12 cellular contexts compared by ENCODE assay signal in genomic region chr17:76569607-76570279, GRCh38. TPM values are rescaled to one million over a fixed set of nuclear protein-coding genes. Genes with fewer than 3 reads are reported as not detected.
DNase-seq lines count a peak whose midpoint lies in the region; ATAC-seq, FAIRE-seq and TF ChIP-seq lines count a peak whose summit lies in the region.
"Had no signal": no experiment of that assay in that cellular context is flagged by ENCODE, and none has a peak within 500 bp of the region (broad histone marks: within the 10 kb centered on the region; RNA-seq: fewer than 3 reads in every experiment).

No MANE protein-coding gene starts in this region.

- peak overlapping the region; percentile 81 for H3K4me2 ChIP-seq in HepG2 (ENCODE audit: low read depth, low read length)

- 2% methylated on average over 15 of the region's 18 CpGs for WGBS in HepG2 (ENCODE audit: low lambda C conversion rate)

- no peaks in the 10 kb centered on the region for H3K79me2 ChIP-seq in HepG2 (ENCODE audit: insufficient read depth, low read length)

- H3K9ac ChIP-seq in HepG2 (ENCODE audit: insufficient read depth, low read depth, low read length) = peak overlapping the region; percentile 14; the same call in 1 of the 2 replicates
- peak overlapping the region in 2 of 3 donors; percentile 51 to 66 for H3K9ac ChIP-seq in skeletal muscle tissue (ENCODE audit: low read depth in 1 of 3, low read length in 3 of 3)

- 0 out of 2 replicates have a peak, but pooled peaks have one; percentile 12 for TF ChIP-seq RAD21 in HepG2 (CRISPR knock-in tag; IDR thresholded peaks at IDR 0.05)

- no peak; a peak in 1 of 4 replicates for TF ChIP-seq POLR2A in HepG2 (IDR thresholded peaks at IDR 0.05; ENCODE audit: insufficient read depth in 1 of 2, low read depth in 2 of 2, low read length in 2 of 2)

- in situ Hi-C loops in astrocyte of the spinal cord (cut with HindIII; ENCODE audit: low sequenced_read_pairs) = no loop called here
- in situ Hi-C loops in HepG2 (cut with HindIII; ENCODE audit: extremely low pct_ligation_motif_present, low pct_unique_long_range_greater_than_20kb) = loop anchor here (10.0 kb wide), 1 partner anchor 55 kb away; no protein-coding TSS in a partner anchor
- in situ Hi-C loops in GM13977 (cut with MboI; ENCODE audit: low pct_unique_long_range_greater_than_20kb, low sequenced_read_pairs, unreplicated experiment) = no loop called here

- FAIRE-seq in HepG2 (lab: Jason Lieb, UNC) = peak; percentile 84

- DNase-seq in HT-29 (ENCODE audit: low spot score) (peak; percentile 83), astrocyte of the spinal cord (ENCODE audit: low read depth, low spot score) (peak; percentile 51), HepG2 (ENCODE audit: low spot score) (peak; percentile 92), GM13977 (ENCODE audit: low spot score) (no peak)
- DNase-seq: activated CD4-positive, alpha-beta T cell treated with anti-CD3 and anti-CD28 coated beads, Interleukin-2, amount 10 ng/mL, durations not matched to agents 24 days and 14 days; CD8-positive, alpha-beta memory T cell; kidney glomerular epithelial cell; NCI-H1436 had no signal

- H3K4me1 ChIP-seq in HepG2 (ENCODE audit: insufficient read depth, low read length) = peaks cover 75% of the 10 kb centered on the region
- H3K4me1 ChIP-seq in skeletal muscle tissue (ENCODE audit: control insufficient read depth in 3 of 3, insufficient read depth in 3 of 3, low read length in 3 of 3) = peaks cover 24 to 34% (median 28%) of the 10 kb centered on the region in 3 donors

- H3K27ac ChIP-seq in HepG2 (ENCODE audit: extremely low read length, insufficient read depth, low read length) (peak overlapping the region; percentile 34), skeletal muscle tissue (ENCODE audit: low read depth, low read length) (peak overlapping the region; percentile 58)

- TF ChIP-seq CTCF in astrocyte of the spinal cord (IDR thresholded peaks at IDR 0.05; ENCODE audit: low read depth, low read length) (no peak), HepG2 (CRISPR knock-in tag; IDR thresholded peaks at IDR 0.05) (peak; percentile 38; the same call in 1 of the 2 replicates), GM13977 (IDR thresholded peaks at IDR 0.05; ENCODE audit: extremely low read depth, insufficient read depth, missing control alignments) (no peak)

- peak in 1 of 2 experiments; percentile 22; a peak in 3 of 4 replicates for TF ChIP-seq EP300 in HepG2 (IDR thresholded peaks at IDR 0.05; ENCODE audit: low read depth in 2 of 2, low read length in 2 of 2)
- no peak for TF ChIP-seq EP300 in HepG2 (CRISPR knock-in tag; IDR thresholded peaks at IDR 0.05; ENCODE audit: borderline replicate concordance)

- H3K9me3 ChIP-seq in HepG2 (ENCODE audit: low read length) = no peaks in the 10 kb centered on the region
- no peaks in the 10 kb centered on the region for H3K9me3 ChIP-seq in skeletal muscle tissue (ENCODE audit: control insufficient read depth in 3 of 3, low read length in 3 of 3)

- CTCF ChIA-PET in HepG2 (lab: Yijun Ruan, JAX; ENCODE audit: low intra/inter-chr PET ratio, low total read pairs) = interaction anchor here (2.5 kb wide), 1 partner anchor 54 kb away, joined by 10 read pairs; no protein-coding TSS in a partner anchor

- no peaks in the 10 kb centered on the region for H3K27me3 ChIP-seq in HepG2 (ENCODE audit: control insufficient read depth in 1 of 2, insufficient read depth in 2 of 2, low read length in 2 of 2)
- no peaks in the 10 kb centered on the region for H3K27me3 ChIP-seq in skeletal muscle tissue (ENCODE audit: control insufficient read depth in 3 of 3, insufficient read depth in 3 of 3, low read length in 3 of 3)

- intact Hi-C loops in HepG2 (cut with micrococcal nuclease; ENCODE audit: unreplicated experiment) = loop anchor here (2.0 kb wide), 1 partner anchor 17 kb away; no protein-coding TSS in a partner anchor

- peaks cover 24% of the 10 kb centered on the region for H4K20me1 ChIP-seq in HepG2 (ENCODE audit: insufficient read depth, low read length)

- peak; percentile 70 for ATAC-seq in HepG2
- ATAC-seq in GM19467 (IDR thresholded peaks at IDR 0.05; ENCODE audit: unreplicated experiment) = no peak
- ATAC-seq in HG03095 (IDR thresholded peaks at IDR 0.05; ENCODE audit: unreplicated experiment) = no peak
- ATAC-seq in GM18511 (IDR thresholded peaks at IDR 0.05; ENCODE audit: unreplicated experiment) = no peak

- POLR2A ChIA-PET in HepG2 (lab: Yijun Ruan, JAX) = interaction anchor here (0.7 to 6.8 kb wide), 13 partner anchors 12 to 187 kb away, joined by 3 to 129 read pairs (median 4); partner anchors contain the start of gene ST6GALNAC2

- H3K36me3 ChIP-seq in HepG2 (replicated peaks in 1 of 2; ENCODE audit: control insufficient read depth in 1 of 2, insufficient read depth in 2 of 2, low read length in 2 of 2) = peaks cover 0 to 14% of the 10 kb centered on the region in 2 experiments; a peak in 3 of 5 replicates
- peaks cover 11 to 14% (median 12%) of the 10 kb centered on the region in 3 donors for H3K36me3 ChIP-seq in skeletal muscle tissue (ENCODE audit: control insufficient read depth in 3 of 3, insufficient read depth in 3 of 3, low read length in 3 of 3)

- H3K4me3 ChIP-seq in astrocyte of the spinal cord (ENCODE audit: low read depth, low read length) (no peak overlapping the region), HepG2 (replicated peaks in 1 of 3; ENCODE audit: insufficient read depth in 1 of 3, low read depth in 2 of 3, low read length in 3 of 3) (peak overlapping the region; percentile 8 to 54 (median 11); a peak in 3 of 6 replicates), skeletal muscle tissue (ENCODE audit: low read length in 3 of 3) (no peak overlapping the region)

- BruUV-seq in HepG2 (replicated peaks; lab: Mats Ljungman, UMichigan) = no TSS peak

- no peak overlapping the region for H2AFZ ChIP-seq in HepG2 (ENCODE audit: low read length)

RNA-seq across cellular contexts. Expression of gene ST6GALNAC2, which starts 15.9 kb away (rescaled TPM):
- 1.0 and 2.6 TPM in 2 replicates for total RNA-seq in HT-29 (2014; rRNA removed; shearing (Covaris generic))
- total RNA-seq in HepG2 (2016; rRNA removed; fragmentation: Illumina TruSeq; extraction: Trizol) (0.49 and 0.84 TPM in 2 replicates), skeletal muscle tissue (2.6 TPM)
- 0.35 and 0.51 TPM in 2 replicates for total RNA-seq in HepG2 (2016; cell fraction: cytosol; rRNA removed; fragmentation: Illumina TruSeq; extraction: Trizol; ENCODE audit: low read depth)
- total RNA-seq in HepG2 (2016; cell fraction: insoluble cytoplasmic fraction; rRNA removed; fragmentation: Illumina TruSeq; extraction: Trizol) = 0.13 and 0.39 TPM in 2 replicates
- total RNA-seq in HepG2 (2016; cell fraction: membrane; rRNA removed; fragmentation: Illumina TruSeq; extraction: Trizol) = 0.77 and 0.79 TPM in 2 replicates
- total RNA-seq in HepG2 (2016; cell fraction: nucleus; rRNA removed; fragmentation: Illumina TruSeq; extraction: Trizol) = 0.68 and 0.97 TPM in 2 replicates
- 0.12 and 0.30 TPM in 2 replicates for polyA plus RNA-seq in HepG2 (2011; rRNA removed)
- 0.24 and 0.50 TPM in 2 replicates for polyA plus RNA-seq in HepG2 (2011; cell fraction: cytosol; rRNA removed)
- 0.43 TPM in 2 replicates for polyA plus RNA-seq in HepG2 (2011; cell fraction: nucleus; rRNA removed)
- 0.16 TPM in 1 of 2 replicates, not detected in the other for polyA plus RNA-seq in HepG2 (2012)
- polyA plus RNA-seq in HepG2 (2016; cell fraction: cytosol; fragmentation: Illumina TruSeq; extraction: Trizol; ENCODE audit: low read depth) = 0.34 and 0.45 TPM in 2 replicates
- polyA plus RNA-seq in HepG2 (2016; cell fraction: insoluble cytoplasmic fraction; fragmentation: Illumina TruSeq; extraction: Trizol; ENCODE audit: low read depth) = 0.56 and 0.64 TPM in 2 replicates
- 0.62 and 0.69 TPM in 2 replicates for polyA plus RNA-seq in HepG2 (2016; cell fraction: membrane; fragmentation: Illumina TruSeq; extraction: Trizol; ENCODE audit: low read depth)
- polyA plus RNA-seq in HepG2 (2016; cell fraction: nucleus; fragmentation: Illumina TruSeq; extraction: Trizol; ENCODE audit: insufficient read depth, low read depth) = 1.0 and 1.6 TPM in 2 replicates
- 0.34 and 1.1 TPM in 2 replicates for polyA minus RNA-seq in HepG2 (2011; rRNA and poly(A)+ RNA removed; ENCODE audit: low replicate concordance)
- polyA minus RNA-seq in HepG2 (2011; cell fraction: cytosol; rRNA and poly(A)+ RNA removed) = not detected in 2 replicates
- polyA minus RNA-seq in HepG2 (2011; cell fraction: nucleus; rRNA and poly(A)+ RNA removed) = not detected in 2 replicates
- total RNA-seq: activated CD4-positive, alpha-beta T cell treated with anti-CD3 and anti-CD28 coated beads, Interleukin-2, amount 10 ng/mL, durations not matched to agents 24 days and 14 days had no signal

RNA-seq across cellular contexts. Expression of gene PRCD, which starts 29.9 kb away (rescaled TPM):
- total RNA-seq in HT-29 (2014; rRNA removed; shearing (Covaris generic)) = not detected in 2 replicates
- 0.52 TPM in 1 of 2 replicates, not detected in the other for total RNA-seq in HepG2 (2016; rRNA removed; fragmentation: Illumina TruSeq; extraction: Trizol)
- total RNA-seq in HepG2 (2016; cell fraction: cytosol; rRNA removed; fragmentation: Illumina TruSeq; extraction: Trizol; ENCODE audit: low read depth) = not detected in 2 replicates
- 0.36 and 0.48 TPM in 2 replicates for total RNA-seq in HepG2 (2016; cell fraction: insoluble cytoplasmic fraction; rRNA removed; fragmentation: Illumina TruSeq; extraction: Trizol)
- total RNA-seq in HepG2 (2016; cell fraction: membrane; rRNA removed; fragmentation: Illumina TruSeq; extraction: Trizol) = not detected in 2 replicates
- total RNA-seq in HepG2 (2016; cell fraction: nucleus; rRNA removed; fragmentation: Illumina TruSeq; extraction: Trizol) = not detected in 2 replicates
- polyA plus RNA-seq in HepG2 (2011; rRNA removed) = 0.35 and 0.51 TPM in 2 replicates
- not detected in 2 replicates for polyA plus RNA-seq in HepG2 (2011; cell fraction: cytosol; rRNA removed)
- 0.06 TPM in 1 of 2 replicates, not detected in the other for polyA plus RNA-seq in HepG2 (2011; cell fraction: nucleus; rRNA removed)
- polyA plus RNA-seq in HepG2 (2012) = 0.61 and 0.71 TPM in 2 replicates
- 0.25 TPM in 1 of 2 replicates, not detected in the other for polyA plus RNA-seq in HepG2 (2016; cell fraction: cytosol; fragmentation: Illumina TruSeq; extraction: Trizol; ENCODE audit: low read depth)
- not detected in 2 replicates for polyA plus RNA-seq in HepG2 (2016; cell fraction: insoluble cytoplasmic fraction; fragmentation: Illumina TruSeq; extraction: Trizol; ENCODE audit: low read depth)
- not detected in 2 replicates for polyA plus RNA-seq in HepG2 (2016; cell fraction: membrane; fragmentation: Illumina TruSeq; extraction: Trizol; ENCODE audit: low read depth)
- polyA plus RNA-seq in HepG2 (2016; cell fraction: nucleus; fragmentation: Illumina TruSeq; extraction: Trizol; ENCODE audit: insufficient read depth, low read depth) = not detected in 2 replicates
- 0.70 TPM in 1 of 2 replicates, not detected in the other for polyA minus RNA-seq in HepG2 (2011; rRNA and poly(A)+ RNA removed; ENCODE audit: low replicate concordance)
- not detected in 2 replicates for polyA minus RNA-seq in HepG2 (2011; cell fraction: cytosol; rRNA and poly(A)+ RNA removed)
- polyA minus RNA-seq in HepG2 (2011; cell fraction: nucleus; rRNA and poly(A)+ RNA removed) = not detected in 2 replicates
- 0.52 TPM for total RNA-seq in skeletal muscle tissue
- total RNA-seq: activated CD4-positive, alpha-beta T cell treated with anti-CD3 and anti-CD28 coated beads, Interleukin-2, amount 10 ng/mL, durations not matched to agents 24 days and 14 days had no signal

RNA-seq across cellular contexts. Expression of gene CYGB, which starts 32.2 kb away (rescaled TPM):
- total RNA-seq in HT-29 (2014; rRNA removed; shearing (Covaris generic)) = not detected in 2 replicates
- total RNA-seq in HepG2 (2016; rRNA removed; fragmentation: Illumina TruSeq; extraction: Trizol) (27.1 and 28.9 TPM in 2 replicates), skeletal muscle tissue (8.9 TPM)
- total RNA-seq in HepG2 (2016; cell fraction: cytosol; rRNA removed; fragmentation: Illumina TruSeq; extraction: Trizol; ENCODE audit: low read depth) = 5.2 and 8.2 TPM in 2 replicates
- 25.6 and 28.4 TPM in 2 replicates for total RNA-seq in HepG2 (2016; cell fraction: insoluble cytoplasmic fraction; rRNA removed; fragmentation: Illumina TruSeq; extraction: Trizol)
- 16.6 and 21.7 TPM in 2 replicates for total RNA-seq in HepG2 (2016; cell fraction: membrane; rRNA removed; fragmentation: Illumina TruSeq; extraction: Trizol)
- 14.7 and 17.2 TPM in 2 replicates for total RNA-seq in HepG2 (2016; cell fraction: nucleus; rRNA removed; fragmentation: Illumina TruSeq; extraction: Trizol)
- polyA plus RNA-seq in HepG2 (2011; rRNA removed) = 18.9 and 23.3 TPM in 2 replicates
- 19.3 and 25.5 TPM in 2 replicates for polyA plus RNA-seq in HepG2 (2011; cell fraction: cytosol; rRNA removed)
- polyA plus RNA-seq in HepG2 (2011; cell fraction: nucleus; rRNA removed) = 17.6 and 23.0 TPM in 2 replicates
- 20.2 and 20.5 TPM in 2 replicates for polyA plus RNA-seq in HepG2 (2012)
- 6.2 and 7.9 TPM in 2 replicates for polyA plus RNA-seq in HepG2 (2016; cell fraction: cytosol; fragmentation: Illumina TruSeq; extraction: Trizol; ENCODE audit: low read depth)
- 28.7 and 30.6 TPM in 2 replicates for polyA plus RNA-seq in HepG2 (2016; cell fraction: insoluble cytoplasmic fraction; fragmentation: Illumina TruSeq; extraction: Trizol; ENCODE audit: low read depth)
- 21.0 and 21.3 TPM in 2 replicates for polyA plus RNA-seq in HepG2 (2016; cell fraction: membrane; fragmentation: Illumina TruSeq; extraction: Trizol; ENCODE audit: low read depth)
- polyA plus RNA-seq in HepG2 (2016; cell fraction: nucleus; fragmentation: Illumina TruSeq; extraction: Trizol; ENCODE audit: insufficient read depth, low read depth) = 24.9 and 26.1 TPM in 2 replicates
- polyA minus RNA-seq in HepG2 (2011; rRNA and poly(A)+ RNA removed; ENCODE audit: low replicate concordance) = 0.26 and 16.8 TPM in 2 replicates
- polyA minus RNA-seq in HepG2 (2011; cell fraction: cytosol; rRNA and poly(A)+ RNA removed) = 9.7 and 11.8 TPM in 2 replicates
- polyA minus RNA-seq in HepG2 (2011; cell fraction: nucleus; rRNA and poly(A)+ RNA removed) = 12.9 and 17.7 TPM in 2 replicates
- total RNA-seq: activated CD4-positive, alpha-beta T cell treated with anti-CD3 and anti-CD28 coated beads, Interleukin-2, amount 10 ng/mL, durations not matched to agents 24 days and 14 days; CD8-positive, alpha-beta memory T cell had no signal

Comparison
In these comparisons a context has a peak if more than half of its experiments do, and no peak if none do; other contexts are left out.
1. H3K4me3 ChIP-seq: peak in HepG2 (3 of 3); none in astrocyte of the spinal cord (single experiment) and skeletal muscle tissue (0 of 3).